Comparison of ENCODE assay signal across 1 cellular context in the genomic region with DNA sequence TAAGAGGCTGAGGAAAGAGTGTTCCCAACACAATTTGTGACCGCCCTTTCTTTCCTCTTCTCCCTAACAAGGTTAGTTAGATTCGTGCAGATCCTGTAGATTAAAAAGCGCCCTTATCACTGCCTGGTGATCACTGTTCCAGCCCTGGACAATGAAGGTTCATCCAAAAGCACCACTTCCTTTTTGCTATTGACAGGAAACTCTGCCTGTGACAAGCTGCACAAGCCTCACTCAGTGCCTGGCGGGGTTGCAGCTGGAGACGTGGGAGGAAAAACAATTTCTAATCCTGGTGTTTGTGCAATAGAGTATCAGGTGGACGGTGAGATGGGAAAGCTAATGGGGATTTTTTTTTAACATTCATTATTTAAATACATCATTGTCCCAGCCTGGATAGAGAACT.
TF ChIP-seq lines count a peak whose summit lies in the region.

No MANE protein-coding gene starts in this region.

TF ChIP-seq in IMR-90, 13 proteins besides CTCF, POLR2A, EP300 and RAD21:
- no peak for TF ChIP-seq MAZ (IDR thresholded peaks at IDR 0.05; ENCODE audit: borderline replicate concordance, low read depth, low read length)
- peak; percentile 52; the same call in 1 of the 2 replicates for TF ChIP-seq CEBPB (IDR thresholded peaks at IDR 0.05; ENCODE audit: low read depth, low read length)
